Comparison of ENCODE assay signal across 25 cellular contexts in the genomic region with DNA sequence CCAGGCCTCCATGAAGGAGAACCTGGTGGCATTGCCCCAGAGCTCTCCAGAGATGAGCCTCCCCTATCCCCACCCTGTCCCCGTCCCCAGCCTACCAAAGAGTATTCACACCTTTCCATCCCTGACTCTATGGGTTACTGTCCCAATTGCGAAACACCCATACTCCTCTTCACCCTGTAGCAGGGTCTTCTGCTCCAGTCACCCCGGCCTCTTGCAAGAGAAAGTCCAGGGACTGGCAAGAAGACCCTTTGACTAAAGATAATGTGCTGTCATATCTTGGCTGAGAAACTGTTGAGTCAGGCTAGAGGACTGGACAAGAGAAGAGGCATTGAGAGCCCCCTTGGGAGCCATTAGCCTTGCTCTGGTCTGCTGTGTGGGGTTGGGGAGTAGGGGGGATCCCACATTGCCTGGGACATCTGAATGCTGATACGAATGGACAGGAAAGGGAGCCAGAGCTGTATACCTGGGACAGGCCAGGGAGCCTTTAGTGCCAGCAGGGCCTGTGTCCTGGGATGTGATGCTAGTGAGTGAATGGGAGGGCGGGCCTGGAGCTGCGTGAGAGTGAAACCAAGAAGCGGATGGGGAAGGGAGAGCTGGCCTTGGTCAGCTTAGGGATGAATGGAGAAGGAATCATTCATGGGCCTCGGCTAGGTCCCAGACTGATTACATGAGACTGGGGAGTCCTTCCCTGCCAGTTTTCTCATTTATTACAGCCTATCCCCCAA. TPM values are rescaled to one million over a fixed set of nuclear protein-coding genes. Genes with fewer than 3 reads are reported as not detected.
"Had no signal": no experiment of that assay in that cellular context is flagged by ENCODE, and none has a peak within 500 bp of the region (broad histone marks: within the 10 kb centered on the region; RNA-seq: fewer than 3 reads in every experiment).

No MANE protein-coding gene starts in this region.

- H3K4me3 ChIP-seq: coronary artery, dorsolateral prefrontal cortex, esophagus squamous epithelium, gastrocnemius medialis, heart right ventricle, left lung, lower lobe of right lung, mucosa of descending colon had no signal

- H3K27ac ChIP-seq: coronary artery, dorsolateral prefrontal cortex, epithelial cell of prostate, esophagus squamous epithelium, gastrocnemius medialis, heart right ventricle, left lung, lower lobe of right lung had no signal

- H3K27me3 ChIP-seq: esophagus squamous epithelium had no signal

- H3K4me1 ChIP-seq: esophagus squamous epithelium, gastrocnemius medialis, heart right ventricle, left lung, lower lobe of right lung had no signal

- H3K36me3 ChIP-seq: esophagus squamous epithelium, gastrocnemius medialis, heart right ventricle, left lung, lower lobe of right lung had no signal

- H3K27ac Mint-ChIP-seq: mesothelial cell of epicardium had no signal

- H3K9me3 ChIP-seq: esophagus squamous epithelium, gastrocnemius medialis, heart right ventricle, left lung, lower lobe of right lung, mucosa of descending colon had no signal

- ATAC-seq: esophagus mucosa, gastrocnemius medialis, left cardiac atrium, left lung, left ventricle myocardium superior, mucosa of descending colon had no signal

- DNase-seq: dermis blood vessel endothelial cell; dorsolateral prefrontal cortex; effector CD4-positive, alpha-beta T cell; effector memory CD4-positive, alpha-beta T cell; erythroblast; esophagus squamous epithelium; foreskin fibroblast; foreskin melanocyte; gastrocnemius medialis; glutamatergic neuron; head of caudate nucleus; heart right ventricle; hippocampal formation; left cardiac atrium; left lung; left ventricle myocardium superior; lower lobe of right lung; mesenchymal stem cell; mucosa of descending colon had no signal

- H3K4me1 Mint-ChIP-seq: mesothelial cell of epicardium had no signal

- H3K36me3 Mint-ChIP-seq: mesothelial cell of epicardium had no signal

- H3K4me3 Mint-ChIP-seq: mesothelial cell of epicardium had no signal

RNA-seq across cellular contexts. Expression of gene NALF2, which starts 27.1 kb away (rescaled TPM):
- total RNA-seq: glomerular endothelial cell, mesothelial cell of epicardium, myocyte had no signal
